ENCODE assay signal across 17 cellular contexts in the genomic region with DNA sequence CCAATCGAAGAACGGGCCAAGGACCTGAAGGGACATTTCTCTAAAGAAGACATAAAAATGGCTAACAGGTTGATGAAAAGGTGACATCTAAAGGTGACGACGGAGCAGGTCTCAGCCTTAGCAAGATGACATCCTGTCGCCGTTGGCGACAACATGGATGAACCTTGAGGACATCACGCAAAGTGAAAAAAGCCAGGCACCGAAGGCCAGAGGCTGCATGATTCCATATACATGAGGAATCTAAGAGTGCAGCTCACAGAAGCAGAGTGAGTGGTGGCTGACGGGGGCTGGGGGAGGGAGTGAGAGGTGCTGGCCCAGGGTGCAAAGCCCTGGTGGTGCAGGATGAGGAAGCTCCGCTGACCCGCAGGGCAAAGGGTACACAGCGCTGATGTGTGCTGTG. TPM values are rescaled to one million over a fixed set of nuclear protein-coding genes. Genes with fewer than 3 reads are reported as not detected.
A peak's percentile ranks its signal among the peaks of the same experiment; 100 is the strongest.
DNase-seq lines count a peak whose midpoint lies in the region; ATAC-seq and TF ChIP-seq lines count a peak whose summit lies in the region.
"Had no signal": no experiment of that assay in that cellular context is flagged by ENCODE, and none has a peak within 500 bp of the region (broad histone marks: within the 10 kb centered on the region; RNA-seq: fewer than 3 reads in every experiment).

No MANE protein-coding gene starts in this region.

- peaks cover 24% of the 10 kb centered on the region for H3K27me3 ChIP-seq in lower lobe of right lung (ENCODE audit: low read depth)
- H3K27me3 ChIP-seq in sigmoid colon, result peaks cover 0 to 21% (median 12%) of the 10 kb centered on the region in 3 donors
- H3K27me3 ChIP-seq: BLaER1 had no signal

- H3K9me3 ChIP-seq in lower lobe of right lung (no peaks in the 10 kb centered on the region), sigmoid colon (peaks cover 0 to 3% (median 0%) of the 10 kb centered on the region in 4 donors)
- H3K9me3 ChIP-seq: Caco-2 had no signal

- 91 to 92% methylated on average over 13 of the region's 13 CpGs for WGBS in sigmoid colon, 2 donors

- peak; percentile 20 for DNase-seq in Right ventricle myocardium inferior (ENCODE audit: missing footprints)
- no peak for DNase-seq in left cardiac atrium
- DNase-seq in lower lobe of right lung, result peak; percentile 30
- DNase-seq in sigmoid colon, result peak; percentile 51
- no peak for DNase-seq in activated T-cell treated with anti-CD3 and anti-CD28 coated beads, Interleukin-2, amount 50 U/mL, for 72 hours
- DNase-seq in NCI-H2227 (lab: John Stamatoyannopoulos, UW; ENCODE audit: unreplicated experiment), result no peak
- DNase-seq in activated CD4-positive, alpha-beta T cell treated with anti-CD3 and anti-CD28 coated beads, Interleukin-2, amount 50 U/mL, for 1 hour, result no peak
- DNase-seq: 8988T; AML-193; Caco-2; CD8-positive, alpha-beta memory T cell; DND-41; GDM1; HCEC 1CT; HFFc6 had no signal

- H3K27me3 Mint-ChIP-seq in activated T-cell treated with anti-CD3 and anti-CD28 coated beads, Interleukin-2, amount 50 U/mL, for 72 hours (ENCODE audit: low read depth), result peaks cover 30% of the 10 kb centered on the region

- no peak for TF ChIP-seq POLR2A in sigmoid colon (IDR thresholded peaks at IDR 0.05)

- no peak for TF ChIP-seq EP300 in sigmoid colon (IDR thresholded peaks at IDR 0.05)

- no peak overlapping the region for H3K27ac Mint-ChIP-seq in activated T-cell treated with anti-CD3 and anti-CD28 coated beads, Interleukin-2, amount 50 U/mL, for 72 hours
- H3K27ac Mint-ChIP-seq: CD8-positive, alpha-beta memory T cell; HFFc6 had no signal

- no peak for ATAC-seq in Right ventricle myocardium inferior
- no peak for ATAC-seq in left cardiac atrium
- ATAC-seq in lower lobe of right lung, result no peak
- no peak for ATAC-seq in activated T-cell treated with anti-CD3 and anti-CD28 coated beads, Interleukin-2, amount 50 U/mL, for 72 hours (replicated peaks in 1 of 2)

- intact Hi-C loops in Right ventricle myocardium inferior (cut with DNase I) (no loop called here), left cardiac atrium (cut with DNase I) (no loop called here), lower lobe of right lung (cut with DNase I) (no loop called here), sigmoid colon (cut with DNase I) (no loop called here)

- no peaks in the 10 kb centered on the region for H3K4me1 Mint-ChIP-seq in activated T-cell treated with anti-CD3 and anti-CD28 coated beads, Interleukin-2, amount 50 U/mL, for 72 hours (ENCODE audit: low read depth)
- H3K4me1 Mint-ChIP-seq: CD8-positive, alpha-beta memory T cell had no signal

- H3K4me1 ChIP-seq in lower lobe of right lung (no peaks in the 10 kb centered on the region), sigmoid colon (no peaks in the 10 kb centered on the region)
- H3K4me1 ChIP-seq: Caco-2 had no signal

- no peak overlapping the region for H3K4me3 Mint-ChIP-seq in activated T-cell treated with anti-CD3 and anti-CD28 coated beads, Interleukin-2, amount 50 U/mL, for 72 hours
- H3K4me3 Mint-ChIP-seq: CD8-positive, alpha-beta memory T cell; HFFc6 had no signal

- H3K9me3 Mint-ChIP-seq in activated T-cell treated with anti-CD3 and anti-CD28 coated beads, Interleukin-2, amount 50 U/mL, for 72 hours, result no peaks in the 10 kb centered on the region
- H3K9me3 Mint-ChIP-seq: CD8-positive, alpha-beta memory T cell had no signal

- no peaks in the 10 kb centered on the region for H3K36me3 Mint-ChIP-seq in activated T-cell treated with anti-CD3 and anti-CD28 coated beads, Interleukin-2, amount 50 U/mL, for 72 hours (ENCODE audit: insufficient read depth in 2 of 2)
- H3K36me3 Mint-ChIP-seq: CD8-positive, alpha-beta memory T cell had no signal

- H3K4me3 ChIP-seq in lower lobe of right lung (no peak overlapping the region), sigmoid colon (no peak overlapping the region)
- H3K4me3 ChIP-seq: BLaER1 had no signal

- H3K36me3 ChIP-seq in lower lobe of right lung, result no peaks in the 10 kb centered on the region
- no peaks in the 10 kb centered on the region for H3K36me3 ChIP-seq in sigmoid colon
- H3K36me3 ChIP-seq: BLaER1 had no signal

- H3K27ac ChIP-seq in lower lobe of right lung (no peak overlapping the region), sigmoid colon (no peak overlapping the region)
- H3K27ac ChIP-seq: BLaER1 had no signal

- no peak for TF ChIP-seq CTCF in lower lobe of right lung (IDR thresholded peaks at IDR 0.05)
- TF ChIP-seq CTCF in sigmoid colon (IDR thresholded peaks at IDR 0.05), result no peak

RNA-seq across cellular contexts. Expression of a gene that starts 34.1 kb away (rescaled TPM):
- not detected for total RNA-seq in Right ventricle myocardium inferior
- not detected for total RNA-seq in left cardiac atrium
- not detected for total RNA-seq in lower lobe of right lung
- total RNA-seq in sigmoid colon, result not detected
- polyA plus RNA-seq in sigmoid colon, result under 1 TPM in 2 of 3 donors, not detected in 1; 0.01 to 0.60 TPM
- total RNA-seq in activated T-cell treated with anti-CD3 and anti-CD28 coated beads, Interleukin-2, amount 50 U/mL, for 72 hours, result not detected
- total RNA-seq: Caco-2; CD8-positive, alpha-beta memory T cell; H1; HFFc6 had no signal
- polyA plus RNA-seq: CD8-positive, alpha-beta memory T cell had no signal

Comparison
In these comparisons a context has a peak if more than half of its experiments do, and no peak if none do; other contexts are left out.
1. DNase-seq: peak in Right ventricle myocardium inferior (single experiment), lower lobe of right lung (single experiment) and sigmoid colon (single experiment); none in left cardiac atrium (single experiment), activated T-cell treated with anti-CD3 and anti-CD28 coated beads, Interleukin-2, amount 50 U/mL, for 72 hours (0 of 2), NCI-H2227 (single experiment) and activated CD4-positive, alpha-beta T cell treated with anti-CD3 and anti-CD28 coated beads, Interleukin-2, amount 50 U/mL, for 1 hour (single experiment).